2 cellular contexts compared by ENCODE assay signal in the genomic region with DNA sequence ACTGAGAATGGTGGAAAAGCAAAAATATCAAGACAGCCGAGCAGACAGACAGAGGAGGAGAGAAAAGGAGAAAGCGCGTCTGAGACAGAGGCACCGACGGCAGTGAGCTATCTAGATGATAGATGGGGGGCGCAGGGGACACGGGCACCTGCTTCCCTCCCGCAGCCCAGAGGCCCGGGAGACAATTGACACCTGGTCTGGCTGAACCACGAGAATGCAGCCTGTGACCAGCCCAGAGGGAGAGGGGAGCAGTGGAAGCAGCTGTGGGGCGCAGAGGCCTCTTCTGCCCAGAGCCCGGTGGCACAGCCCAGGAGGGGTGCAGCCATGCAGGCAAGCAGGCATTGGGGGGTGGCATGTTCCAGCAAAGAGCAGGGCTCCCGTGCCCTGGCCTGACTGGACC.
TF ChIP-seq lines count a peak whose summit lies in the region.

No MANE protein-coding gene starts in this region.

TF ChIP-seq in HCT116, 20 proteins besides CTCF, POLR2A, EP300 and RAD21:
- TF ChIP-seq EZH2 (IDR thresholded peaks at IDR 0.05) (no peak), ATF3 (IDR thresholded peaks at IDR 0.05) (no peak), SP1 (IDR thresholded peaks at IDR 0.05; ENCODE audit: low read depth) (no peak), FOSL1 (IDR thresholded peaks at IDR 0.05; ENCODE audit: low read depth) (no peak), ZFX (IDR thresholded peaks at IDR 0.05) (no peak), SIN3A (IDR thresholded peaks at IDR 0.05; ENCODE audit: low read depth) (no peak), YY1 (IDR thresholded peaks at IDR 0.05; ENCODE audit: extremely low read depth, insufficient replicate concordance, low read depth, low read length) (no peak)

TF ChIP-seq in H1, 55 proteins besides CTCF, POLR2A, EP300 and RAD21:
- TF ChIP-seq CREB1 (IDR thresholded peaks at IDR 0.05) (no peak), KDM4A (IDR thresholded peaks at IDR 0.05; ENCODE audit: low read depth, low read length, severe bottlenecking) (no peak), JUND (IDR thresholded peaks at IDR 0.05; ENCODE audit: low read length) (no peak), TAF1 (IDR thresholded peaks at IDR 0.05; ENCODE audit: low read depth, low read length) (no peak), FOSL1 (IDR thresholded peaks at IDR 0.05; ENCODE audit: insufficient read depth, low read depth, low read length) (no peak), BRCA1 (IDR thresholded peaks at IDR 0.05; ENCODE audit: low read depth, low read length) (no peak), JUN (IDR thresholded peaks at IDR 0.05; ENCODE audit: low read depth, low read length) (no peak), ATF3 (IDR thresholded peaks at IDR 0.05; ENCODE audit: insufficient read depth, low read depth, low read length) (no peak), CTBP2 (IDR thresholded peaks at IDR 0.05; ENCODE audit: borderline replicate concordance, insufficient read depth, insufficient read length, low read length) (no peak)
- TF ChIP-seq, protein P1, sequence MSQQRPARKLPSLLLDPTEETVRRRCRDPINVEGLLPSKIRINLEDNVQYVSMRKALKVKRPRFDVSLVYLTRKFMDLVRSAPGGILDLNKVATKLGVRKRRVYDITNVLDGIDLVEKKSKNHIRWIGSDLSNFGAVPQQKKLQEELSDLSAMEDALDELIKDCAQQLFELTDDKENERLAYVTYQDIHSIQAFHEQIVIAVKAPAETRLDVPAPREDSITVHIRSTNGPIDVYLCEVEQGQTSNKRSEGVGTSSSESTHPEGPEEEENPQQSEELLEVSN (IDR thresholded peaks at IDR 0.05), result no peak
- TF ChIP-seq, protein P2, sequence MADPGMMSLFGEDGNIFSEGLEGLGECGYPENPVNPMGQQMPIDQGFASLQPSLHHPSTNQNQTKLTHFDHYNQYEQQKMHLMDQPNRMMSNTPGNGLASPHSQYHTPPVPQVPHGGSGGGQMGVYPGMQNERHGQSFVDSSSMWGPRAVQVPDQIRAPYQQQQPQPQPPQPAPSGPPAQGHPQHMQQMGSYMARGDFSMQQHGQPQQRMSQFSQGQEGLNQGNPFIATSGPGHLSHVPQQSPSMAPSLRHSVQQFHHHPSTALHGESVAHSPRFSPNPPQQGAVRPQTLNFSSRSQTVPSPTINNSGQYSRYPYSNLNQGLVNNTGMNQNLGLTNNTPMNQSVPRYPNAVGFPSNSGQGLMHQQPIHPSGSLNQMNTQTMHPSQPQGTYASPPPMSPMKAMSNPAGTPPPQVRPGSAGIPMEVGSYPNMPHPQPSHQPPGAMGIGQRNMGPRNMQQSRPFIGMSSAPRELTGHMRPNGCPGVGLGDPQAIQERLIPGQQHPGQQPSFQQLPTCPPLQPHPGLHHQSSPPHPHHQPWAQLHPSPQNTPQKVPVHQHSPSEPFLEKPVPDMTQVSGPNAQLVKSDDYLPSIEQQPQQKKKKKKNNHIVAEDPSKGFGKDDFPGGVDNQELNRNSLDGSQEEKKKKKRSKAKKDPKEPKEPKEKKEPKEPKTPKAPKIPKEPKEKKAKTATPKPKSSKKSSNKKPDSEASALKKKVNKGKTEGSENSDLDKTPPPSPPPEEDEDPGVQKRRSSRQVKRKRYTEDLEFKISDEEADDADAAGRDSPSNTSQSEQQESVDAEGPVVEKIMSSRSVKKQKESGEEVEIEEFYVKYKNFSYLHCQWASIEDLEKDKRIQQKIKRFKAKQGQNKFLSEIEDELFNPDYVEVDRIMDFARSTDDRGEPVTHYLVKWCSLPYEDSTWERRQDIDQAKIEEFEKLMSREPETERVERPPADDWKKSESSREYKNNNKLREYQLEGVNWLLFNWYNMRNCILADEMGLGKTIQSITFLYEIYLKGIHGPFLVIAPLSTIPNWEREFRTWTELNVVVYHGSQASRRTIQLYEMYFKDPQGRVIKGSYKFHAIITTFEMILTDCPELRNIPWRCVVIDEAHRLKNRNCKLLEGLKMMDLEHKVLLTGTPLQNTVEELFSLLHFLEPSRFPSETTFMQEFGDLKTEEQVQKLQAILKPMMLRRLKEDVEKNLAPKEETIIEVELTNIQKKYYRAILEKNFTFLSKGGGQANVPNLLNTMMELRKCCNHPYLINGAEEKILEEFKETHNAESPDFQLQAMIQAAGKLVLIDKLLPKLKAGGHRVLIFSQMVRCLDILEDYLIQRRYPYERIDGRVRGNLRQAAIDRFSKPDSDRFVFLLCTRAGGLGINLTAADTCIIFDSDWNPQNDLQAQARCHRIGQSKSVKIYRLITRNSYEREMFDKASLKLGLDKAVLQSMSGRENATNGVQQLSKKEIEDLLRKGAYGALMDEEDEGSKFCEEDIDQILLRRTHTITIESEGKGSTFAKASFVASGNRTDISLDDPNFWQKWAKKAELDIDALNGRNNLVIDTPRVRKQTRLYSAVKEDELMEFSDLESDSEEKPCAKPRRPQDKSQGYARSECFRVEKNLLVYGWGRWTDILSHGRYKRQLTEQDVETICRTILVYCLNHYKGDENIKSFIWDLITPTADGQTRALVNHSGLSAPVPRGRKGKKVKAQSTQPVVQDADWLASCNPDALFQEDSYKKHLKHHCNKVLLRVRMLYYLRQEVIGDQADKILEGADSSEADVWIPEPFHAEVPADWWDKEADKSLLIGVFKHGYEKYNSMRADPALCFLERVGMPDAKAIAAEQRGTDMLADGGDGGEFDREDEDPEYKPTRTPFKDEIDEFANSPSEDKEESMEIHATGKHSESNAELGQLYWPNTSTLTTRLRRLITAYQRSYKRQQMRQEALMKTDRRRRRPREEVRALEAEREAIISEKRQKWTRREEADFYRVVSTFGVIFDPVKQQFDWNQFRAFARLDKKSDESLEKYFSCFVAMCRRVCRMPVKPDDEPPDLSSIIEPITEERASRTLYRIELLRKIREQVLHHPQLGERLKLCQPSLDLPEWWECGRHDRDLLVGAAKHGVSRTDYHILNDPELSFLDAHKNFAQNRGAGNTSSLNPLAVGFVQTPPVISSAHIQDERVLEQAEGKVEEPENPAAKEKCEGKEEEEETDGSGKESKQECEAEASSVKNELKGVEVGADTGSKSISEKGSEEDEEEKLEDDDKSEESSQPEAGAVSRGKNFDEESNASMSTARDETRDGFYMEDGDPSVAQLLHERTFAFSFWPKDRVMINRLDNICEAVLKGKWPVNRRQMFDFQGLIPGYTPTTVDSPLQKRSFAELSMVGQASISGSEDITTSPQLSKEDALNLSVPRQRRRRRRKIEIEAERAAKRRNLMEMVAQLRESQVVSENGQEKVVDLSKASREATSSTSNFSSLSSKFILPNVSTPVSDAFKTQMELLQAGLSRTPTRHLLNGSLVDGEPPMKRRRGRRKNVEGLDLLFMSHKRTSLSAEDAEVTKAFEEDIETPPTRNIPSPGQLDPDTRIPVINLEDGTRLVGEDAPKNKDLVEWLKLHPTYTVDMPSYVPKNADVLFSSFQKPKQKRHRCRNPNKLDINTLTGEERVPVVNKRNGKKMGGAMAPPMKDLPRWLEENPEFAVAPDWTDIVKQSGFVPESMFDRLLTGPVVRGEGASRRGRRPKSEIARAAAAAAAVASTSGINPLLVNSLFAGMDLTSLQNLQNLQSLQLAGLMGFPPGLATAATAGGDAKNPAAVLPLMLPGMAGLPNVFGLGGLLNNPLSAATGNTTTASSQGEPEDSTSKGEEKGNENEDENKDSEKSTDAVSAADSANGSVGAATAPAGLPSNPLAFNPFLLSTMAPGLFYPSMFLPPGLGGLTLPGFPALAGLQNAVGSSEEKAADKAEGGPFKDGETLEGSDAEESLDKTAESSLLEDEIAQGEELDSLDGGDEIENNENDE (IDR thresholded peaks at IDR 0.05; ENCODE audit: insufficient replicate concordance, low read length), result no peak
TF ChIP-seq in H1: peak in this region for 0.
